29 cellular contexts compared by ENCODE assay signal in the genomic region with DNA sequence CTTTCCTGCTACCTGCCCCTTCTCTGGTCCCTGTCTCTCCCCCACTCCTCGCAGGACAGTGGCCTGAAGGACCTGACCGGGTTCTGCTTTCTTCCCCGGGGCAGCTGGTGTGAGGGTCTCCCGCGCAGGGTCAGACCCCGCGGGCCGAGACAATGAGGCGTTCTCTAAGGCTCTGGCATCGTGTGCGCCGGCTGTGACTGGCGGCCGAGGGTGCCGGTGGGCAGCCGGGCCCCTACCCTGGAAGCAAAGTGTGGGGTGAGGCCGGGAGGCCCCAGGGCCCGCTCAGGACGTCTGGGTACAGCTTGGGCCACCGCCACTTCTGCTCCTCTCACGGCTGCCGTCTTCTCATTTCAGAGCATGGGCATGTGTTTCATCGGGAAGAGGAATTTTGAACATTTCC.
"Had no signal": no experiment of that assay in that cellular context is flagged by ENCODE, and none has a peak within 500 bp of the region (broad histone marks: within the 10 kb centered on the region; RNA-seq: fewer than 3 reads in every experiment).

No MANE protein-coding gene starts in this region.

- H3K27ac Mint-ChIP-seq: activated T-cell treated with anti-CD3 and anti-CD28 coated beads, Interleukin-2, amount 50 U/mL, for 72 hours; nephron; T-helper 1 cell treated with Interleukin-12 subunit alpha and Interleukin-12 subunit beta and Interleukin-4 antibody, amounts not matched to agents 30 μg/mL and 1 μg/mL, for 36 hours had no signal

- H3K4me1 ChIP-seq: tibial nerve had no signal

- H3K4me3 ChIP-seq: coronary artery, dorsolateral prefrontal cortex, sigmoid colon, suprapubic skin, tibial nerve had no signal

- DNase-seq: activated CD4-positive, alpha-beta T cell treated with anti-CD3 and anti-CD28 coated beads for 4 hours; activated CD4-positive, alpha-beta T cell treated with anti-CD3 and anti-CD28 coated beads, Interleukin-2, amount 50 U/mL, for 4 hours; activated naive CD4-positive, alpha-beta T cell; activated T-cell treated with anti-CD3 and anti-CD28 coated beads for 4 hours; activated T-cell treated with anti-CD3 and anti-CD28 coated beads, Interleukin-2, amount 50 U/mL, for 72 hours; cerebellar nuclear complex; effector memory CD4-positive, alpha-beta T cell; hippocampal formation; mammary epithelial cell; sigmoid colon; small intestine; stimulated activated CD4-positive, alpha-beta T cell treated with anti-CD3 and anti-CD28 coated beads, Interleukin-1b, Interleukin-23, amount 100 ng/mL, for 48 hours; stimulated activated CD4-positive, alpha-beta T cell treated with anti-CD3 and anti-CD28 coated beads, Interleukin-4, amount 100 ng/mL, for 4 hours; stimulated activated CD8-positive, alpha-beta memory T cell treated with anti-CD3 and anti-CD28 coated beads, Interleukin-4, amount 100 ng/mL, for 48 hours; stimulated activated naive CD4-positive, alpha-beta T cell; SW 1271; T-helper 9 cell had no signal

- ATAC-seq: activated naive CD4-positive, alpha-beta T cell treated with anti-CD3 and anti-CD28 coated beads, Interleukin-2, amount 50 U/mL, for 72 hours; activated T-cell treated with anti-CD3 and anti-CD28 coated beads, Interleukin-2, amount 50 U/mL, for 72 hours had no signal

- H3K9me3 Mint-ChIP-seq: activated naive CD4-positive, alpha-beta T cell treated with anti-CD3 and anti-CD28 coated beads, Interleukin-2, amount 50 U/mL, for 72 hours; activated T-cell treated with anti-CD3 and anti-CD28 coated beads, Interleukin-2, amount 50 U/mL, for 72 hours; nephron; T-helper 1 cell treated with Interleukin-12 subunit alpha and Interleukin-12 subunit beta and Interleukin-4 antibody, amounts not matched to agents 30 μg/mL and 1 μg/mL, for 36 hours had no signal

- FAIRE-seq: frontal cortex, keratinocyte, small intestine, TTC549 had no signal

- H3K27ac ChIP-seq: coronary artery, dorsolateral prefrontal cortex, neutrophil, sigmoid colon, suprapubic skin, tibial nerve, VCaP had no signal

- H3K9me3 ChIP-seq: neutrophil, sigmoid colon, suprapubic skin, tibial nerve had no signal

- H3K4me3 Mint-ChIP-seq: activated T-cell treated with anti-CD3 and anti-CD28 coated beads, Interleukin-2, amount 50 U/mL, for 72 hours; nephron; T-helper 1 cell treated with Interleukin-12 subunit alpha and Interleukin-12 subunit beta and Interleukin-4 antibody, amounts not matched to agents 30 μg/mL and 1 μg/mL, for 36 hours had no signal
